In genomic region chr10:116472874-116473273, GRCh38 we compare ENCODE assay signal across 31 cellular contexts. TPM values are rescaled to one million over a fixed set of nuclear protein-coding genes. Genes with fewer than 3 reads are reported as not detected.
DNase-seq lines count a peak whose midpoint lies in the region; ATAC-seq and TF ChIP-seq lines count a peak whose summit lies in the region.
"Had no signal": no experiment of that assay in that cellular context is flagged by ENCODE, and none has a peak within 500 bp of the region (broad histone marks: within the 10 kb centered on the region; RNA-seq: fewer than 3 reads in every experiment).

No MANE protein-coding gene starts in this region.

- H3K4me1 Mint-ChIP-seq in MCF 10A (ENCODE audit: insufficient read depth, unreplicated experiment), result peaks cover 10% of the 10 kb centered on the region
- H3K4me1 Mint-ChIP-seq in naive thymus-derived CD4-positive, alpha-beta T cell, result no peaks in the 10 kb centered on the region
- H3K4me1 Mint-ChIP-seq in naive thymus-derived CD8-positive, alpha-beta T cell, result no peaks in the 10 kb centered on the region
- H3K4me1 Mint-ChIP-seq: CD4-positive, alpha-beta memory T cell had no signal

- H3K4me2 ChIP-seq in mammary epithelial cell (ENCODE audit: insufficient read depth, low read depth, low read length), result no peak overlapping the region
- H3K4me2 ChIP-seq: A549 had no signal

- H3K4me3 Mint-ChIP-seq in MCF 10A (ENCODE audit: unreplicated experiment), result no peak overlapping the region
- no peak overlapping the region for H3K4me3 Mint-ChIP-seq in naive thymus-derived CD4-positive, alpha-beta T cell
- no peak overlapping the region for H3K4me3 Mint-ChIP-seq in naive thymus-derived CD8-positive, alpha-beta T cell
- H3K4me3 Mint-ChIP-seq: activated naive CD8-positive, alpha-beta T cell treated with anti-CD3 and anti-CD28 coated beads, Interleukin-2, amount 50 U/mL, for 24 hours; activated T-cell treated with anti-CD3 and anti-CD28 coated beads, Interleukin-2, amount 50 U/mL, for 4 hours; CD4-positive, alpha-beta memory T cell had no signal

- peak; percentile 34 for ATAC-seq in naive thymus-derived CD4-positive, alpha-beta T cell
- no peak for ATAC-seq in HG03280 (IDR thresholded peaks at IDR 0.05; ENCODE audit: unreplicated experiment)
- no peak for ATAC-seq in naive thymus-derived CD8-positive, alpha-beta T cell
- ATAC-seq: A549; activated naive CD8-positive, alpha-beta T cell treated with anti-CD3 and anti-CD28 coated beads, Interleukin-2, amount 50 U/mL, for 24 hours; activated T-cell treated with anti-CD3 and anti-CD28 coated beads, Interleukin-2, amount 50 U/mL, for 4 hours; body of pancreas; lower lobe of right lung had no signal

- no peaks in the 10 kb centered on the region for H3K79me2 ChIP-seq in mammary epithelial cell (ENCODE audit: insufficient read depth, low read length)

- H3K36me3 ChIP-seq in mammary epithelial cell (ENCODE audit: insufficient read depth, low read length), result peaks cover 44% of the 10 kb centered on the region
- H3K36me3 ChIP-seq in naive thymus-derived CD4-positive, alpha-beta T cell (ENCODE audit: control insufficient read depth in 2 of 3, insufficient read depth in 3 of 3, low read length in 3 of 3), result no peaks in the 10 kb centered on the region
- H3K36me3 ChIP-seq: lower lobe of right lung, MG63, thoracic aorta, vagina had no signal

- peaks cover 10% of the 10 kb centered on the region for H3K4me1 ChIP-seq in mammary epithelial cell (ENCODE audit: insufficient read depth, low read length)
- no peaks in the 10 kb centered on the region for H3K4me1 ChIP-seq in naive thymus-derived CD4-positive, alpha-beta T cell (ENCODE audit: control insufficient read depth in 2 of 2, insufficient read depth in 2 of 2, low read length in 2 of 2)
- H3K4me1 ChIP-seq: A549, lower lobe of right lung, vagina had no signal

- no peak overlapping the region for H3K27ac ChIP-seq in mammary epithelial cell (ENCODE audit: insufficient read depth, low read depth, low read length)
- no peak overlapping the region for H3K27ac ChIP-seq in naive thymus-derived CD4-positive, alpha-beta T cell (ENCODE audit: low read depth, low read length)
- H3K27ac ChIP-seq: A549, body of pancreas, lower lobe of right lung, thoracic aorta, vagina had no signal

- H3K4me3 ChIP-seq in mammary epithelial cell (replicated peaks in 1 of 3; ENCODE audit: insufficient read depth in 1 of 3, low read depth in 2 of 3, low read length in 3 of 3) (no peak overlapping the region), epithelial cell of esophagus (ENCODE audit: low read length) (no peak overlapping the region)
- H3K4me3 ChIP-seq in naive thymus-derived CD4-positive, alpha-beta T cell (ENCODE audit: low read length), result no peak overlapping the region
- H3K4me3 ChIP-seq: A549, body of pancreas, lower lobe of right lung, MG63, thoracic aorta, vagina had no signal

- 82% methylated on average over 2 of the region's 4 CpGs for WGBS in mammary epithelial cell (ENCODE audit: low coverage, missing lambda C conversion rate)

- dilution Hi-C loops in mammary epithelial cell (cut with HindIII; ENCODE audit: low sequenced_read_pairs), result no loop called here

- no peak overlapping the region for H3K27ac Mint-ChIP-seq in MCF 10A (ENCODE audit: low read depth, unreplicated experiment)
- H3K27ac Mint-ChIP-seq in naive thymus-derived CD4-positive, alpha-beta T cell, result no peak overlapping the region
- H3K27ac Mint-ChIP-seq in naive thymus-derived CD8-positive, alpha-beta T cell, result no peak overlapping the region
- H3K27ac Mint-ChIP-seq: activated naive CD8-positive, alpha-beta T cell treated with anti-CD3 and anti-CD28 coated beads, Interleukin-2, amount 50 U/mL, for 24 hours; CD4-positive, alpha-beta memory T cell had no signal

- BruUV-seq in mammary epithelial cell (replicated peaks; lab: Mats Ljungman, UMichigan), result no TSS peak
- no TSS peak for BruUV-seq in MCF 10A (replicated peaks; lab: Mats Ljungman, UMichigan)

- no peaks in the 10 kb centered on the region for H3K27me3 ChIP-seq in mammary epithelial cell (ENCODE audit: insufficient read depth, low read length)
- H3K27me3 ChIP-seq in naive thymus-derived CD4-positive, alpha-beta T cell (ENCODE audit: control insufficient read depth in 2 of 2, insufficient read depth in 2 of 2, low read length in 2 of 2), result no peaks in the 10 kb centered on the region
- H3K27me3 ChIP-seq: body of pancreas, MG63, vagina had no signal

- H4K20me1 ChIP-seq in mammary epithelial cell (ENCODE audit: insufficient read depth, low read length), result no peaks in the 10 kb centered on the region

- H3K9me3 Mint-ChIP-seq in MCF 10A (ENCODE audit: unreplicated experiment), result no peaks in the 10 kb centered on the region
- peaks cover 0 to 4% (median 0%) of the 10 kb centered on the region in 11 donors for H3K9me3 Mint-ChIP-seq in naive thymus-derived CD4-positive, alpha-beta T cell
- peaks cover 0 to 3% (median 0%) of the 10 kb centered on the region in 9 donors for H3K9me3 Mint-ChIP-seq in naive thymus-derived CD8-positive, alpha-beta T cell

- H3K9me3 ChIP-seq in mammary epithelial cell (replicated peaks; ENCODE audit: insufficient read depth, low read length), result no peaks in the 10 kb centered on the region
- H3K9me3 ChIP-seq in naive thymus-derived CD4-positive, alpha-beta T cell (ENCODE audit: control insufficient read depth in 2 of 3, low read length in 3 of 3), result no peaks in the 10 kb centered on the region
- H3K9me3 ChIP-seq: A549, body of pancreas, lower lobe of right lung, MG63, thoracic aorta, vagina had no signal

- H3K9ac ChIP-seq in mammary epithelial cell (ENCODE audit: insufficient read depth, low read length), result no peak overlapping the region

- in situ Hi-C loops in mammary epithelial cell (cut with MboI; ENCODE audit: low sequenced_read_pairs in 2 of 2), result no loop called here

- POLR2A ChIA-PET in MCF 10A (lab: Yijun Ruan, JAX), result no interaction called here
- POLR2A ChIA-PET in naive thymus-derived CD4-positive, alpha-beta T cell (lab: Charles Lee), result no interaction called here
- POLR2A ChIA-PET in naive thymus-derived CD8-positive, alpha-beta T cell (lab: Charles Lee), result no interaction called here

- CTCF ChIA-PET in mammary epithelial cell (lab: Charles Lee; ENCODE audit: low non-redundant PET), result no interaction called here
- CTCF ChIA-PET in MCF 10A (lab: Yijun Ruan, JAX), result no interaction called here
- CTCF ChIA-PET in naive thymus-derived CD4-positive, alpha-beta T cell (lab: Charles Lee), result no interaction called here

- intact Hi-C loops in mammary epithelial cell (cut with micrococcal nuclease), result no loop called here
- intact Hi-C loops in MCF 10A (cut with micrococcal nuclease), result loop anchor here (5.0 kb wide), 1 partner anchor 314 kb away; no protein-coding TSS in a partner anchor
- intact Hi-C loops in naive thymus-derived CD4-positive, alpha-beta T cell (cut with micrococcal nuclease), result no loop called here

- no peak overlapping the region for H2AFZ ChIP-seq in mammary epithelial cell (ENCODE audit: low read depth, low read length)

- DNase-seq in mammary epithelial cell (peak; percentile 13), MCF 10A (ENCODE audit: unreplicated experiment) (no peak), epithelial cell of esophagus (ENCODE audit: low read depth) (peak; percentile 17), DMS53 treated with DMSO at 0.1 percent for 48 hours (lab: John Stamatoyannopoulos, UW; ENCODE audit: unreplicated experiment) (no peak), epidermal melanocyte (ENCODE audit: insufficient read length, low spot score) (no peak)
- no peak for DNase-seq in naive thymus-derived CD4-positive, alpha-beta T cell
- no peak for DNase-seq in naive thymus-derived CD8-positive, alpha-beta T cell
- DNase-seq: activated CD4-positive, alpha-beta T cell treated with anti-CD3 and anti-CD28 coated beads, Interleukin-2, amount 50 U/mL, for 1 hour; activated naive CD8-positive, alpha-beta T cell treated with anti-CD3 and anti-CD28 coated beads, Interleukin-2, amount 50 U/mL, for 24 hours; activated T-cell treated with anti-CD3 and anti-CD28 coated beads, Interleukin-2, amount 50 U/mL, for 4 hours; AML-193; body of pancreas; CD4-positive, alpha-beta memory T cell; H7; lower lobe of right lung; MG63; NCI-H2171; NCI-H524; NK-92 treated with Interleukin-12 subunit alpha and Interleukin-12 subunit beta, amount 100 ng/mL, for 24 hours; nucleus accumbens; SHP77; stimulated activated naive CD4-positive, alpha-beta T cell; SW 1271; T1000 had no signal

- TF ChIP-seq CTCF in mammary epithelial cell (conservative IDR thresholded peaks at IDR 0.05 in 1 of 2, IDR thresholded peaks at IDR 0.05 in 1 of 2; ENCODE audit: extremely low read depth in 1 of 2, insufficient read depth in 1 of 2, low read depth in 1 of 2, low read length in 2 of 2), result no peak
- TF ChIP-seq CTCF in MCF 10A (IDR thresholded peaks at IDR 0.05; ENCODE audit: unreplicated experiment), result no peak
- no peak for TF ChIP-seq CTCF in epithelial cell of esophagus (IDR thresholded peaks at IDR 0.05; ENCODE audit: insufficient read depth, low read depth, low read length, missing control alignments)

- H3K36me3 Mint-ChIP-seq in MCF 10A (ENCODE audit: insufficient read depth, unreplicated experiment), result peaks cover 70% of the 10 kb centered on the region
- no peaks in the 10 kb centered on the region for H3K36me3 Mint-ChIP-seq in naive thymus-derived CD4-positive, alpha-beta T cell
- peaks cover 0 to 6% (median 0%) of the 10 kb centered on the region in 3 donors for H3K36me3 Mint-ChIP-seq in naive thymus-derived CD8-positive, alpha-beta T cell
- H3K36me3 Mint-ChIP-seq: CD4-positive, alpha-beta memory T cell had no signal

- H3K27me3 Mint-ChIP-seq in MCF 10A (ENCODE audit: insufficient read depth, unreplicated experiment), result no peaks in the 10 kb centered on the region
- peaks cover 0 to 25% (median 4%) of the 10 kb centered on the region in 5 donors for H3K27me3 Mint-ChIP-seq in naive thymus-derived CD4-positive, alpha-beta T cell
- H3K27me3 Mint-ChIP-seq in naive thymus-derived CD8-positive, alpha-beta T cell, result peaks cover 0 to 20% (median 0%) of the 10 kb centered on the region in 5 donors

RNA-seq across cellular contexts. Expression of gene PNLIPRP3, which starts 45.2 kb away (rescaled TPM):
- total RNA-seq in mammary epithelial cell, result 10 to 100 TPM; 98.2 to 98.4 TPM
- polyA plus RNA-seq in mammary epithelial cell, result 39.7 TPM
- 13.1 TPM for polyA minus RNA-seq in mammary epithelial cell
- total RNA-seq in MCF 10A (2022), result 7.6 and 9.5 TPM in 2 replicates
- total RNA-seq in naive thymus-derived CD4-positive, alpha-beta T cell, result not detected
- polyA plus RNA-seq in naive thymus-derived CD4-positive, alpha-beta T cell, result not detected
- total RNA-seq in naive thymus-derived CD8-positive, alpha-beta T cell, result not detected
- not detected for polyA plus RNA-seq in naive thymus-derived CD8-positive, alpha-beta T cell
- total RNA-seq: activated T-cell treated with anti-CD3 and anti-CD28 coated beads, Interleukin-2, amount 50 U/mL, for 4 hours; body of pancreas; CD4-positive, alpha-beta memory T cell; chondrocyte; endothelial cell of umbilical vein; H7; lower lobe of right lung; pulmonary artery endothelial cell had no signal
- polyA plus RNA-seq: A549; CD4-positive, alpha-beta memory T cell; endothelial cell of umbilical vein had no signal

Comparison
In these comparisons a context has a peak if more than half of its experiments do, and no peak if none do; other contexts are left out.
1. DNase-seq: peak in mammary epithelial cell (single experiment) and epithelial cell of esophagus (single experiment); none in MCF 10A (single experiment), naive thymus-derived CD4-positive, alpha-beta T cell (0 of 9), DMS53 treated with DMSO at 0.1 percent for 48 hours (single experiment), epidermal melanocyte (single experiment) and naive thymus-derived CD8-positive, alpha-beta T cell (0 of 10).